ENCODE assay signal across 25 cellular contexts in the genomic region with DNA sequence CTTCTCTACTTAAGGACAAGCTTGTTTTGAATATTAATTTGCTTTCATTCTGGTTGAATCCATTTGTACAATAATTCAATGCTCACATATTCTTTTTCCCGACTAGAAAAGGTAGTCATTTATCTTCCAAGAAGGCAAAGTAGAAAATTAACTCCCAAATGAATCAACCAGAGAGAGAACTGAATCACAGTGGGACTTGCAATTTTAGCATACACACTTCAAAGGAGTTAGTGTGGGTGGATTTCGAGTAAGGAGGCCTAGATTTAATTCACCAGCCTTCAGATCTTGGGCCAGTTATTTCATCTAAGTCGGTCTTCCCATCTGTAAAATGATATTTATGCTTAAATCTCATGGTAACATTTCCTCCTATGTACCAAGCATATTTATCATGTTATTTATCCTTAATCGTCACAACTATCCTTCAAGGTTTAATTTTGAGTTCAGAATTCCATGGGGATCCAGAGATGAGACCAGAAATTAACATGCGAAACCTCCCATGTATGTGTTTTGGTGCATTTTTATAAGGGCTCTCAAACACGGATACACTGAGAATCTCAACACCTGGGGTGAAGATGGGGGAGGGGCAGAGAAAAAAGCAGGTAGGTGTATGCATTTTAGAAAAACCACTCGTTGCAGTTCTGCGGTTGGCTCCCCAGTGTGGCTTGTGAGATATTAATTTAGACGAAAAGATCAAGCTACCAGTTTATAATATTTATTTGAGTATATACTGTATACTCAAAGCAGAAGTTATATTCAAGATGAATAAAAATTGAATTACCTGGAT. TPM values are rescaled to one million over a fixed set of nuclear protein-coding genes. Genes with fewer than 3 reads are reported as not detected.
"Had no signal": no experiment of that assay in that cellular context is flagged by ENCODE, and none has a peak within 500 bp of the region (broad histone marks: within the 10 kb centered on the region; RNA-seq: fewer than 3 reads in every experiment).

No MANE protein-coding gene starts in this region.

- H3K27ac Mint-ChIP-seq: activated B cell treated with CpG ODN at 0.5 μM for 24 hours; activated CD4-positive, alpha-beta T cell treated with anti-CD3 and anti-CD28 coated beads, Interleukin-2, amount 10 ng/mL, durations not matched to agents 24 days and 14 days; activated CD8-positive, alpha-beta T cell treated with anti-CD3 and anti-CD28 coated beads for 36 hours; activated naive CD8-positive, alpha-beta T cell treated with anti-CD3 and anti-CD28 coated beads, Interleukin-2, amount 50 U/mL, for 24 hours; T-helper 2 cell treated with Interferon-gamma antibody and Interleukin-4, amounts not matched to agents 5 μg/mL and 100 μg/mL, for 36 hours had no signal

- H3K36me3 ChIP-seq: breast epithelium, gastroesophageal sphincter, prostate gland, thoracic aorta had no signal

- H3K9me3 ChIP-seq: breast epithelium, gastroesophageal sphincter, heart left ventricle, prostate gland, thoracic aorta, upper lobe of left lung had no signal

- H3K27me3 ChIP-seq: breast epithelium, gastroesophageal sphincter, heart left ventricle, upper lobe of left lung had no signal

- FAIRE-seq: endometrium, TTC549 had no signal

- H3K4me1 ChIP-seq: breast epithelium, prostate gland, upper lobe of left lung had no signal

- DNase-seq: activated B cell treated with CpG ODN at 0.5 μM for 24 hours; activated CD4-positive, alpha-beta T cell treated with anti-CD3 and anti-CD28 coated beads, Interleukin-2, amount 10 ng/mL, durations not matched to agents 24 days and 14 days; activated CD8-positive, alpha-beta T cell treated with anti-CD3 and anti-CD28 coated beads for 36 hours; activated gamma-delta T cell; activated naive CD8-positive, alpha-beta T cell treated with anti-CD3 and anti-CD28 coated beads, Interleukin-2, amount 50 U/mL, for 24 hours; activated T-cell treated with anti-CD3 and anti-CD28 coated beads, Interleukin-2, amount 50 U/mL, for 48 hours; heart left ventricle; left ventricle myocardium superior; occipital lobe; right cardiac atrium; SW 1271; upper lobe of left lung had no signal

- ATAC-seq: activated CD8-positive, alpha-beta T cell treated with anti-CD3 and anti-CD28 coated beads for 36 hours; gastroesophageal sphincter; heart left ventricle; left ventricle myocardium superior; right cardiac atrium had no signal

- H3K9me3 Mint-ChIP-seq: activated B cell treated with CpG ODN at 0.5 μM for 24 hours had no signal

- H3K4me3 ChIP-seq: breast epithelium, coronary artery, gastroesophageal sphincter, heart left ventricle, prostate gland, skin epidermis, thoracic aorta, upper lobe of left lung had no signal

- H3K4me3 Mint-ChIP-seq: activated B cell treated with CpG ODN at 0.5 μM for 24 hours; activated CD4-positive, alpha-beta T cell treated with anti-CD3 and anti-CD28 coated beads, Interleukin-2, amount 10 ng/mL, durations not matched to agents 24 days and 14 days; activated CD8-positive, alpha-beta T cell treated with anti-CD3 and anti-CD28 coated beads for 36 hours; activated naive CD8-positive, alpha-beta T cell treated with anti-CD3 and anti-CD28 coated beads, Interleukin-2, amount 50 U/mL, for 24 hours; T-helper 2 cell treated with Interferon-gamma antibody and Interleukin-4, amounts not matched to agents 5 μg/mL and 100 μg/mL, for 36 hours had no signal

- H3K27me3 Mint-ChIP-seq: activated B cell treated with CpG ODN at 0.5 μM for 24 hours; activated CD8-positive, alpha-beta T cell treated with anti-CD3 and anti-CD28 coated beads for 36 hours; activated naive CD8-positive, alpha-beta T cell treated with anti-CD3 and anti-CD28 coated beads, Interleukin-2, amount 50 U/mL, for 24 hours had no signal

- H3K27ac ChIP-seq: breast epithelium, coronary artery, gastroesophageal sphincter, heart left ventricle, prostate gland, skin epidermis, thoracic aorta, upper lobe of left lung had no signal

RNA-seq across cellular contexts. Expression of a gene that starts 38.9 kb away (rescaled TPM):
- total RNA-seq: activated B cell treated with CpG ODN at 0.5 μM for 24 hours; activated CD8-positive, alpha-beta T cell treated with anti-CD3 and anti-CD28 coated beads for 36 hours; breast epithelium; gastroesophageal sphincter; heart left ventricle; kidney epithelial cell; left ventricle myocardium superior; myocyte; occipital lobe; prostate gland; right cardiac atrium; SK-MEL-5; thoracic aorta; upper lobe of left lung had no signal
- polyA plus RNA-seq: heart left ventricle, neural cell, right cardiac atrium had no signal
